ENCODE assay signal across 13 cellular contexts in the genomic region with DNA sequence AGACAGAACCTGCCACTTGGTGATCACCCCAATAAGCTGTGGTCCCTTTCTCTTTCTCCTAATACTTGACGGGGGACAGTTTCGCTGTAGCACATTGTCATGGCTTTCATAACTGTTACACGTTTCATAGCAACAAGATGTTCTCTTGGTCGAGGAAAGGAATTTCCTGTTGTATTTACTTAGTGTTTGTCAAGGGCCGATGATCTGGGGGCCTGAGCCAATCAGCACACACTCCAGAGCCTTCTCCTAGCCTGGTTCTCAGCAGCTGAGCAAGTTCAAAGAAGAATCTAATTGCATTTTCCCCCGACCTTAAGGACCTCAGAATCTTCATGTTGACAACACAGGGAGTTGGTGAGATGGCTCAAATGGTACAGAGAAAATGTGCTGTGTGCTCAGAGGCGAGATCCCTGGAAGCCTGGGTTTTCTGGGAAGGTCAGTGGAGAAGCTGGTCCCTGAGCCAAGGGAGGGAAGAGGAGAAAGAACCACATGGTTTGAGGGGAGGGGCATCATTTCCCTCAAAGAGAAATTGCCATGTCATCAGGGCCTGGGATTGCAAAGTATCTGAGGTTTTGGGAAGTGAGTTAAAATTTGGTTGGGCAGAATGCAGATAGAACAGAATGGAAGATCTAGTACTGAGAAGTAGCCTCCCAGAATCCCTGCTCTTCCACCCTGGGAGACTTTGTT.
DNase-seq lines count a peak whose midpoint lies in the region; ATAC-seq and TF ChIP-seq lines count a peak whose summit lies in the region.
"Had no signal": no experiment of that assay in that cellular context is flagged by ENCODE, and none has a peak within 500 bp of the region (broad histone marks: within the 10 kb centered on the region; RNA-seq: fewer than 3 reads in every experiment).

No MANE protein-coding gene starts in this region.

- no peak overlapping the region for H3K9ac ChIP-seq in mammary epithelial cell (ENCODE audit: insufficient read depth, low read length)

- dilution Hi-C loops in mammary epithelial cell (cut with HindIII; ENCODE audit: low sequenced_read_pairs): no loop called here

- H3K27me3 ChIP-seq in mammary epithelial cell (ENCODE audit: insufficient read depth, low read length) (no peaks in the 10 kb centered on the region), breast epithelium (no peaks in the 10 kb centered on the region), upper lobe of right lung (no peaks in the 10 kb centered on the region)

- no peaks in the 10 kb centered on the region for H3K4me1 ChIP-seq in mammary epithelial cell (ENCODE audit: insufficient read depth, low read length)
- no peaks in the 10 kb centered on the region for H3K4me1 ChIP-seq in breast epithelium
- H3K4me1 ChIP-seq in upper lobe of right lung: peaks cover 16% of the 10 kb centered on the region

- no TSS peak for BruUV-seq in MCF 10A (replicated peaks; lab: Mats Ljungman, UMichigan)
- no TSS peak for BruUV-seq in mammary epithelial cell (replicated peaks; lab: Mats Ljungman, UMichigan)

- H3K4me3 Mint-ChIP-seq in MCF 10A (ENCODE audit: unreplicated experiment): no peak overlapping the region
- H3K4me3 Mint-ChIP-seq in activated CD4-positive, alpha-beta memory T cell treated with anti-CD3 and anti-CD28 coated beads, Interleukin-2, amount 10 ng/mL, durations not matched to agents 7 days and 5 days: no peak overlapping the region
- H3K4me3 Mint-ChIP-seq in activated CD4-positive, alpha-beta T cell treated with anti-CD3 and anti-CD28 coated beads, Interleukin-2, amount 10 ng/mL, durations not matched to agents 24 days and 14 days: no peak overlapping the region
- H3K4me3 Mint-ChIP-seq: T-helper 1 cell treated with Interleukin-12 subunit alpha and Interleukin-12 subunit beta and Interleukin-4 antibody, amounts not matched to agents 30 μg/mL and 1 μg/mL, for 36 hours had no signal

- H3K4me3 ChIP-seq in mammary epithelial cell (replicated peaks in 1 of 3; ENCODE audit: insufficient read depth in 1 of 3, low read depth in 2 of 3, low read length in 3 of 3): no peak overlapping the region
- no peak overlapping the region for H3K4me3 ChIP-seq in breast epithelium
- H3K4me3 ChIP-seq in upper lobe of right lung: no peak overlapping the region

- H3K27ac ChIP-seq in mammary epithelial cell (ENCODE audit: insufficient read depth, low read depth, low read length) (no peak overlapping the region), breast epithelium (peak overlapping the region; percentile 46 to 48), upper lobe of right lung (peak overlapping the region; percentile 85)

- no peak overlapping the region for H2AFZ ChIP-seq in mammary epithelial cell (ENCODE audit: low read depth, low read length)

- TF ChIP-seq CTCF in MCF 10A (IDR thresholded peaks at IDR 0.05; ENCODE audit: unreplicated experiment): no peak
- no peak for TF ChIP-seq CTCF in mammary epithelial cell (conservative IDR thresholded peaks at IDR 0.05 in 1 of 2, IDR thresholded peaks at IDR 0.05 in 1 of 2; ENCODE audit: extremely low read depth in 1 of 2, insufficient read depth in 1 of 2, low read depth in 1 of 2, low read length in 2 of 2)
- TF ChIP-seq CTCF in breast epithelium (IDR thresholded peaks at IDR 0.05): no peak
- no peak for TF ChIP-seq CTCF in upper lobe of right lung (IDR thresholded peaks at IDR 0.05)

- H4K20me1 ChIP-seq in mammary epithelial cell (ENCODE audit: insufficient read depth, low read length): no peaks in the 10 kb centered on the region

- H3K4me1 Mint-ChIP-seq in MCF 10A (ENCODE audit: insufficient read depth, unreplicated experiment): no peaks in the 10 kb centered on the region
- H3K4me1 Mint-ChIP-seq in activated CD4-positive, alpha-beta memory T cell treated with anti-CD3 and anti-CD28 coated beads, Interleukin-2, amount 10 ng/mL, durations not matched to agents 7 days and 5 days: no peaks in the 10 kb centered on the region
- no peaks in the 10 kb centered on the region for H3K4me1 Mint-ChIP-seq in activated CD4-positive, alpha-beta T cell treated with anti-CD3 and anti-CD28 coated beads, Interleukin-2, amount 10 ng/mL, durations not matched to agents 24 days and 14 days

- H3K36me3 ChIP-seq in mammary epithelial cell (ENCODE audit: insufficient read depth, low read length) (no peaks in the 10 kb centered on the region), breast epithelium (no peaks in the 10 kb centered on the region), upper lobe of right lung (no peaks in the 10 kb centered on the region)

- intact Hi-C loops in MCF 10A (cut with micrococcal nuclease): no loop called here
- intact Hi-C loops in mammary epithelial cell (cut with micrococcal nuclease): no loop called here
- intact Hi-C loops in breast epithelium (cut with DNase I; ENCODE audit: low total_unique reads): no loop called here
- intact Hi-C loops in upper lobe of right lung (cut with DNase I): no loop called here
- intact Hi-C loops in activated CD4-positive, alpha-beta T cell treated with anti-CD3 and anti-CD28 coated beads, Interleukin-2, amount 10 ng/mL, durations not matched to agents 24 days and 14 days (cut with micrococcal nuclease): no loop called here

- peak; percentile 7 for DNase-seq in MCF 10A (ENCODE audit: unreplicated experiment)
- no peak for DNase-seq in mammary epithelial cell
- no peak for DNase-seq in breast epithelium (ENCODE audit: low spot score in 2 of 2)
- DNase-seq in left kidney (ENCODE audit: low read depth, low spot score): peak; percentile 76
- DNase-seq in upper lobe of right lung: no peak
- no peak for DNase-seq in activated CD4-positive, alpha-beta memory T cell treated with anti-CD3 and anti-CD28 coated beads, Interleukin-2, amount 10 ng/mL, durations not matched to agents 7 days and 5 days
- DNase-seq in activated CD4-positive, alpha-beta T cell treated with anti-CD3 and anti-CD28 coated beads for 1 hour: no peak
- no peak for DNase-seq in activated CD4-positive, alpha-beta T cell treated with anti-CD3 and anti-CD28 coated beads, Interleukin-2, amount 10 ng/mL, durations not matched to agents 24 days and 14 days
- DNase-seq: 8988T, erythroblast, GDM1, NCI-H82 had no signal

- peaks cover 17% of the 10 kb centered on the region for H3K27me3 Mint-ChIP-seq in MCF 10A (ENCODE audit: insufficient read depth, unreplicated experiment)
- no peaks in the 10 kb centered on the region for H3K27me3 Mint-ChIP-seq in activated CD4-positive, alpha-beta memory T cell treated with anti-CD3 and anti-CD28 coated beads, Interleukin-2, amount 10 ng/mL, durations not matched to agents 7 days and 5 days
- no peaks in the 10 kb centered on the region for H3K27me3 Mint-ChIP-seq in activated CD4-positive, alpha-beta T cell treated with anti-CD3 and anti-CD28 coated beads, Interleukin-2, amount 10 ng/mL, durations not matched to agents 24 days and 14 days

- 65% methylated on average over 7 of the region's 7 CpGs for WGBS in mammary epithelial cell (ENCODE audit: low coverage, missing lambda C conversion rate)

- POLR2A ChIA-PET in MCF 10A (lab: Yijun Ruan, JAX): no interaction called here
- POLR2A ChIA-PET in activated CD4-positive, alpha-beta memory T cell treated with anti-CD3 and anti-CD28 coated beads, Interleukin-2, amount 10 ng/mL, durations not matched to agents 7 days and 5 days (lab: Charles Lee): no interaction called here

- no peak overlapping the region for H3K4me2 ChIP-seq in mammary epithelial cell (ENCODE audit: insufficient read depth, low read depth, low read length)

- CTCF ChIA-PET in MCF 10A (lab: Yijun Ruan, JAX) (no interaction called here), mammary epithelial cell (lab: Charles Lee; ENCODE audit: low non-redundant PET) (no interaction called here)
- CTCF ChIA-PET in activated CD4-positive, alpha-beta memory T cell treated with anti-CD3 and anti-CD28 coated beads, Interleukin-2, amount 10 ng/mL, durations not matched to agents 7 days and 5 days (lab: Charles Lee): no interaction called here

- peak; percentile 90 for ATAC-seq in upper lobe of right lung

- in situ Hi-C loops in mammary epithelial cell (cut with MboI; ENCODE audit: low sequenced_read_pairs in 2 of 2): no loop called here

- no peaks in the 10 kb centered on the region for H3K79me2 ChIP-seq in mammary epithelial cell (ENCODE audit: insufficient read depth, low read length)

- H3K27ac Mint-ChIP-seq in MCF 10A (ENCODE audit: low read depth, unreplicated experiment): no peak overlapping the region
- no peak overlapping the region for H3K27ac Mint-ChIP-seq in activated CD4-positive, alpha-beta memory T cell treated with anti-CD3 and anti-CD28 coated beads, Interleukin-2, amount 10 ng/mL, durations not matched to agents 7 days and 5 days
- H3K27ac Mint-ChIP-seq in activated CD4-positive, alpha-beta T cell treated with anti-CD3 and anti-CD28 coated beads, Interleukin-2, amount 10 ng/mL, durations not matched to agents 24 days and 14 days: no peak overlapping the region
- H3K27ac Mint-ChIP-seq: T-helper 1 cell treated with Interleukin-12 subunit alpha and Interleukin-12 subunit beta and Interleukin-4 antibody, amounts not matched to agents 30 μg/mL and 1 μg/mL, for 36 hours had no signal

- H3K9me3 ChIP-seq in mammary epithelial cell (replicated peaks; ENCODE audit: insufficient read depth, low read length) (no peaks in the 10 kb centered on the region), breast epithelium (no peaks in the 10 kb centered on the region), upper lobe of right lung (no peaks in the 10 kb centered on the region)

- H3K9me3 Mint-ChIP-seq in MCF 10A (ENCODE audit: unreplicated experiment): peaks cover 8% of the 10 kb centered on the region
- no peaks in the 10 kb centered on the region for H3K9me3 Mint-ChIP-seq in activated CD4-positive, alpha-beta memory T cell treated with anti-CD3 and anti-CD28 coated beads, Interleukin-2, amount 10 ng/mL, durations not matched to agents 7 days and 5 days
- no peaks in the 10 kb centered on the region for H3K9me3 Mint-ChIP-seq in activated CD4-positive, alpha-beta T cell treated with anti-CD3 and anti-CD28 coated beads, Interleukin-2, amount 10 ng/mL, durations not matched to agents 24 days and 14 days

- H3K36me3 Mint-ChIP-seq in MCF 10A (ENCODE audit: insufficient read depth, unreplicated experiment): peaks cover 6% of the 10 kb centered on the region
- H3K36me3 Mint-ChIP-seq in activated CD4-positive, alpha-beta memory T cell treated with anti-CD3 and anti-CD28 coated beads, Interleukin-2, amount 10 ng/mL, durations not matched to agents 7 days and 5 days (ENCODE audit: low read depth): no peaks in the 10 kb centered on the region
- no peaks in the 10 kb centered on the region for H3K36me3 Mint-ChIP-seq in activated CD4-positive, alpha-beta T cell treated with anti-CD3 and anti-CD28 coated beads, Interleukin-2, amount 10 ng/mL, durations not matched to agents 24 days and 14 days (ENCODE audit: low read depth)

- no peak for TF ChIP-seq POLR2A in breast epithelium (IDR thresholded peaks at IDR 0.05)

Comparison
In these comparisons a context has a peak if more than half of its experiments do, and no peak if none do; other contexts are left out.
1. DNase-seq: peak in MCF 10A (single experiment) and left kidney (single experiment); none in mammary epithelial cell (single experiment), breast epithelium (0 of 2), upper lobe of right lung (single experiment), activated CD4-positive, alpha-beta memory T cell treated with anti-CD3 and anti-CD28 coated beads, Interleukin-2, amount 10 ng/mL, durations not matched to agents 7 days and 5 days (single experiment), activated CD4-positive, alpha-beta T cell treated with anti-CD3 and anti-CD28 coated beads for 1 hour (single experiment) and activated CD4-positive, alpha-beta T cell treated with anti-CD3 and anti-CD28 coated beads, Interleukin-2, amount 10 ng/mL, durations not matched to agents 24 days and 14 days (single experiment).